20 cellular contexts compared by ENCODE assay signal in the genomic region with DNA sequence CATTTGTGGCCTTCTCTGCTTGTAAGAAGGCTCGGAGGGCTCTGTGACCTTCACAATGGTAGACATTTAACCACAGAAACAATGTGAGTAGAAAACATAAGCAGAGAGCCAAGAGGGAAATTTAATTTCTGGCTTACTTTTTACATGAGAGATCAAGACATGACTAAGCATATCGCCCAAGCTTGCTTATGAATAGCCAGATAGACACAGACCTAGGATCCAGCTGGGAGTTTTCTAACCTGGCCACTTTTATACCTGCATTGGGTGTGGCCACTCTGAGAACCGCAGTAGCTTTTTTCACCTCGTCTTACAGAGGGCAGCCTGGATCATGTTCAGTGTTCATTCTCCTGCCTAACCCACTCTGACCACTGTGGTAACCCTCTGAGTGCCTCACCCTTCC.
A peak's percentile ranks its signal among the peaks of the same experiment; 100 is the strongest.
DNase-seq lines count a peak whose midpoint lies in the region; ATAC-seq, FAIRE-seq and TF ChIP-seq lines count a peak whose summit lies in the region.
"Had no signal": no experiment of that assay in that cellular context is flagged by ENCODE, and none has a peak within 500 bp of the region (broad histone marks: within the 10 kb centered on the region; RNA-seq: fewer than 3 reads in every experiment).

No MANE protein-coding gene starts in this region.

- no peak overlapping the region for H3K4me3 ChIP-seq in cardiac muscle cell
- no peak overlapping the region for H3K4me3 ChIP-seq in right atrium auricular region
- H3K4me3 ChIP-seq in RWPE2 (ENCODE audit: severe bottlenecking): no peak overlapping the region
- H3K4me3 ChIP-seq in bronchial epithelial cell (ENCODE audit: low read depth, low read length): no peak overlapping the region
- no peak overlapping the region for H3K4me3 ChIP-seq in pancreas
- H3K4me3 ChIP-seq: GM23248 had no signal

- DNase-seq in cardiac muscle cell (ENCODE audit: low read depth in 1 of 2, low spot score in 1 of 2) (no peak), right atrium auricular region (ENCODE audit: low spot score) (no peak), RWPE2 (ENCODE audit: low spot score) (no peak), bronchial epithelial cell (ENCODE audit: low read depth) (no peak), pancreas (no peak), GM03348 (ENCODE audit: low spot score) (no peak)
- DNase-seq in activated T-cell treated with anti-CD3 and anti-CD28 coated beads, Interleukin-2, amount 50 U/mL, for 24 hours: no peak
- DNase-seq: C1 segment of cervical spinal cord; Calu3; CD4-positive, alpha-beta memory T cell; COR-L47; DMS79; EL; GDM1; GM23248; H7 had no signal

- H3K27ac ChIP-seq in cardiac muscle cell (peak overlapping the region; percentile 28), right atrium auricular region (no peak overlapping the region), RWPE2 (ENCODE audit: poor library complexity, severe bottlenecking) (no peak overlapping the region), pancreas (no peak overlapping the region)
- H3K27ac ChIP-seq: GM23248 had no signal

- H3K36me3 ChIP-seq in cardiac muscle cell (no peaks in the 10 kb centered on the region), right atrium auricular region (no peaks in the 10 kb centered on the region), RWPE2 (ENCODE audit: low read depth) (no peaks in the 10 kb centered on the region), bronchial epithelial cell (ENCODE audit: control insufficient read depth, insufficient read depth, low read length) (no peaks in the 10 kb centered on the region), pancreas (no peaks in the 10 kb centered on the region)

- no peaks in the 10 kb centered on the region for H3K27me3 Mint-ChIP-seq in activated T-cell treated with anti-CD3 and anti-CD28 coated beads, Interleukin-2, amount 50 U/mL, for 24 hours
- H3K27me3 Mint-ChIP-seq: CD4-positive, alpha-beta memory T cell had no signal

- 59 to 63% methylated on average over 4 of the region's 4 CpGs for WGBS in pancreas, 2 donors

- TF ChIP-seq CTCF in cardiac muscle cell (IDR thresholded peaks at IDR 0.05; ENCODE audit: low read depth, low read length) (no peak), right atrium auricular region (IDR thresholded peaks at IDR 0.05) (no peak), RWPE2 (IDR thresholded peaks at IDR 0.05; ENCODE audit: poor library complexity, severe bottlenecking) (no peak), bronchial epithelial cell (IDR thresholded peaks at IDR 0.05; ENCODE audit: insufficient read depth, low read length, severe bottlenecking) (no peak), pancreas (IDR thresholded peaks at IDR 0.05) (no peak)

- no peak overlapping the region for H3K27ac Mint-ChIP-seq in activated T-cell treated with anti-CD3 and anti-CD28 coated beads, Interleukin-2, amount 50 U/mL, for 24 hours
- H3K27ac Mint-ChIP-seq: CD4-positive, alpha-beta memory T cell had no signal

- ATAC-seq in RWPE2 (ENCODE audit: low read depth) (peak; percentile 28; the same call in 1 of the 3 replicates), pancreas (peak in 3 of 4 donors; percentile 51 to 81 (median 71)), HG02588 (IDR thresholded peaks at IDR 0.05; ENCODE audit: unreplicated experiment) (no peak)
- ATAC-seq: HCT116 had no signal

- H3K4me3 Mint-ChIP-seq in activated T-cell treated with anti-CD3 and anti-CD28 coated beads, Interleukin-2, amount 50 U/mL, for 24 hours: no peak overlapping the region
- H3K4me3 Mint-ChIP-seq: CD4-positive, alpha-beta memory T cell had no signal

- H3K4me1 Mint-ChIP-seq in activated T-cell treated with anti-CD3 and anti-CD28 coated beads, Interleukin-2, amount 50 U/mL, for 24 hours (ENCODE audit: low read depth): no peaks in the 10 kb centered on the region
- H3K4me1 Mint-ChIP-seq: CD4-positive, alpha-beta memory T cell had no signal

- no peaks in the 10 kb centered on the region for H3K9me3 Mint-ChIP-seq in activated T-cell treated with anti-CD3 and anti-CD28 coated beads, Interleukin-2, amount 50 U/mL, for 24 hours

- intact Hi-C loops in pancreas (cut with DNase I): no loop called here

- H3K36me3 Mint-ChIP-seq in activated T-cell treated with anti-CD3 and anti-CD28 coated beads, Interleukin-2, amount 50 U/mL, for 24 hours (ENCODE audit: low read depth): no peaks in the 10 kb centered on the region
- H3K36me3 Mint-ChIP-seq: CD4-positive, alpha-beta memory T cell had no signal

- no peaks in the 10 kb centered on the region for H3K27me3 ChIP-seq in cardiac muscle cell
- H3K27me3 ChIP-seq in right atrium auricular region: no peaks in the 10 kb centered on the region
- H3K27me3 ChIP-seq in RWPE2 (ENCODE audit: insufficient read depth, poor library complexity, severe bottlenecking): peaks cover 3% of the 10 kb centered on the region
- H3K27me3 ChIP-seq in bronchial epithelial cell (ENCODE audit: control insufficient read depth, insufficient read depth, low read length): no peaks in the 10 kb centered on the region
- no peaks in the 10 kb centered on the region for H3K27me3 ChIP-seq in pancreas

- H3K4me1 ChIP-seq in cardiac muscle cell (ENCODE audit: low read depth): peaks cover 20% of the 10 kb centered on the region
- no peaks in the 10 kb centered on the region for H3K4me1 ChIP-seq in right atrium auricular region
- no peaks in the 10 kb centered on the region for H3K4me1 ChIP-seq in RWPE2 (ENCODE audit: insufficient read depth, poor library complexity, severe bottlenecking)
- H3K4me1 ChIP-seq in pancreas: no peaks in the 10 kb centered on the region

- H3K9me3 ChIP-seq in cardiac muscle cell (ENCODE audit: low read depth): no peaks in the 10 kb centered on the region
- no peaks in the 10 kb centered on the region for H3K9me3 ChIP-seq in right atrium auricular region
- H3K9me3 ChIP-seq in RWPE2 (ENCODE audit: severe bottlenecking): no peaks in the 10 kb centered on the region
- H3K9me3 ChIP-seq in pancreas: no peaks in the 10 kb centered on the region

- peak; percentile 64 for FAIRE-seq in bronchial epithelial cell (lab: Jason Lieb, UNC)
- no peak for FAIRE-seq in pancreas (lab: Jason Lieb, UNC)
- FAIRE-seq: GM12892, H1 had no signal
